Comparison of ENCODE assay signal across 8 cellular contexts in genomic region chr18:8601277-8602032, GRCh38. TPM values are rescaled to one million over a fixed set of nuclear protein-coding genes. Genes with fewer than 3 reads are reported as not detected.
DNase-seq lines count a peak whose midpoint lies in the region; ATAC-seq and TF ChIP-seq lines count a peak whose summit lies in the region.

No MANE protein-coding gene starts in this region.

- WGBS in body of pancreas, 2 donors = 46 to 52% methylated on average over 6 of the region's 6 CpGs

- H3K4me1 ChIP-seq in body of pancreas (no peaks in the 10 kb centered on the region), vagina (no peaks in the 10 kb centered on the region)

- H3K36me3 ChIP-seq in body of pancreas (replicated peaks in 1 of 2; ENCODE audit: insufficient read depth in 1 of 2, low read depth in 2 of 2) (no peaks in the 10 kb centered on the region), vagina (no peaks in the 10 kb centered on the region)

- H3K27ac ChIP-seq in body of pancreas (no peak overlapping the region), vagina (no peak overlapping the region)

- peak; percentile 58 for ATAC-seq in GM21529 (IDR thresholded peaks at IDR 0.05; ENCODE audit: unreplicated experiment)
- ATAC-seq in HG03521 (IDR thresholded peaks at IDR 0.05; ENCODE audit: unreplicated experiment) = peak; percentile 52
- no peak for ATAC-seq in body of pancreas

- TF ChIP-seq POLR2A in body of pancreas (IDR thresholded peaks at IDR 0.05) (no peak), vagina (IDR thresholded peaks at IDR 0.05) (no peak)

- H3K4me3 ChIP-seq in GM12865 (ENCODE audit: low read depth, low read length) = no peak overlapping the region
- H3K4me3 ChIP-seq in epithelial cell of esophagus (ENCODE audit: low read length) = no peak overlapping the region
- no peak overlapping the region for H3K4me3 ChIP-seq in body of pancreas
- no peak overlapping the region for H3K4me3 ChIP-seq in vagina

- DNase-seq in GM12865 (ENCODE audit: low read depth) = peak; percentile 86
- peak; percentile 40 for DNase-seq in epithelial cell of esophagus (ENCODE audit: low read depth)
- no peak for DNase-seq in body of pancreas
- no peak for DNase-seq in vagina (ENCODE audit: extremely low spot score in 2 of 2)
- DNase-seq in midbrain (lab: John Stamatoyannopoulos, UW) = no peak
- DNase-seq in activated CD4-positive, alpha-beta T cell treated with anti-CD3 and anti-CD28 coated beads, Interleukin-2, amount 50 U/mL, for 1 hour = no peak

- TF ChIP-seq CTCF in GM12865 (IDR thresholded peaks at IDR 0.05; ENCODE audit: insufficient read depth, low read depth, low read length, missing control alignments) = no peak
- TF ChIP-seq CTCF in epithelial cell of esophagus (IDR thresholded peaks at IDR 0.05; ENCODE audit: insufficient read depth, low read depth, low read length, missing control alignments) = no peak
- TF ChIP-seq CTCF in body of pancreas (IDR thresholded peaks at IDR 0.05) = no peak
- TF ChIP-seq CTCF in vagina (IDR thresholded peaks at IDR 0.05) = no peak

- H3K27me3 ChIP-seq in body of pancreas (no peaks in the 10 kb centered on the region), vagina (no peaks in the 10 kb centered on the region)

- intact Hi-C loops in body of pancreas (cut with DNase I) = no loop called here
- intact Hi-C loops in vagina (cut with DNase I) = no loop called here

- H3K9me3 ChIP-seq in body of pancreas (no peaks in the 10 kb centered on the region), vagina (no peaks in the 10 kb centered on the region)

RNA-seq across cellular contexts. Expression of gene RAB12, which starts 7.8 kb away (rescaled TPM):
- total RNA-seq in body of pancreas (10 to 100 TPM; 18.9 to 26.7 TPM), vagina (35.8 TPM)

Comparison
In these comparisons a context has a peak if more than half of its experiments do, and no peak if none do; other contexts are left out.
1. DNase-seq: peak in GM12865 (single experiment) and epithelial cell of esophagus (single experiment); none in body of pancreas (0 of 4), vagina (0 of 2), midbrain (single experiment) and activated CD4-positive, alpha-beta T cell treated with anti-CD3 and anti-CD28 coated beads, Interleukin-2, amount 50 U/mL, for 1 hour (single experiment).